Comparison of ENCODE assay signal across 18 cellular contexts in the genomic region with DNA sequence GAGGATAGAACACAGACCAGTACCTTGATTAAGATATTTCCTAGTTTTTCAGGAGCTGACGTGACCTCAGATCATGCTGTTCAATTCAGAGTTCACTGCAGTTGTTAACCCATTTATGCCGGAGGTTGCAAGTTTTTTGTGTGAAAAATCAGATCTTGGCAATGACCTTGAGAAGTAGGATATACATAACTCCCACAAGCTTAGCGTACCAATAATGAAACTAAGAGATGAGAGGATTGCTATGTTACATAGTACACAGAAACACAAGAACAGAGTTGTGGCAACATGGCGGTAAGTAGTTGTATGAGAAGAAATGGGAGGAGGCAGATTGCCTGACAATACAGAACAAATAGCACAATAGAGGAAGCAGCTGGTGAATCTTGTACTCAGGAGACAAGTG.
"Had no signal": no experiment of that assay in that cellular context is flagged by ENCODE, and none has a peak within 500 bp of the region (broad histone marks: within the 10 kb centered on the region; RNA-seq: fewer than 3 reads in every experiment).

No MANE protein-coding gene starts in this region.

- H3K27me3 Mint-ChIP-seq: activated CD4-positive, alpha-beta memory T cell treated with anti-CD3 and anti-CD28 coated beads for 36 hours; memory B cell; stimulated activated naive B cell treated with anti-CD40 and anti-IgM and Interleukin-4, amounts not matched to agents 10 μg/mL and 1 μg/mL and 100 μg/mL, for 72 hours had no signal

- ATAC-seq: gastroesophageal sphincter; heart left ventricle; stimulated activated naive B cell treated with anti-CD40 and anti-IgM and Interleukin-4, amounts not matched to agents 10 μg/mL and 1 μg/mL and 100 μg/mL, for 72 hours had no signal

- H3K4me1 ChIP-seq: ascending aorta, esophagus muscularis mucosa, gastroesophageal sphincter, heart left ventricle, parathyroid adenoma, upper lobe of left lung had no signal

- H3K4me3 Mint-ChIP-seq: activated CD4-positive, alpha-beta memory T cell treated with anti-CD3 and anti-CD28 coated beads for 36 hours; activated naive CD4-positive, alpha-beta T cell treated with anti-CD3 and anti-CD28 coated beads for 36 hours; memory B cell; stimulated activated naive B cell treated with anti-CD40 and anti-IgM and Interleukin-4, amounts not matched to agents 10 μg/mL and 1 μg/mL and 100 μg/mL, for 72 hours; T-helper 1 cell treated with Interleukin-12 subunit alpha and Interleukin-12 subunit beta and Interleukin-4 antibody, amounts not matched to agents 30 μg/mL and 1 μg/mL, for 36 hours had no signal

- H3K9me3 ChIP-seq: ascending aorta, esophagus muscularis mucosa, gastroesophageal sphincter, sigmoid colon, thoracic aorta, upper lobe of left lung had no signal

- H3K27me3 ChIP-seq: ascending aorta, esophagus muscularis mucosa, gastroesophageal sphincter, heart left ventricle, sigmoid colon, upper lobe of left lung had no signal

- H3K27ac ChIP-seq: ascending aorta, esophagus muscularis mucosa, gastroesophageal sphincter, heart left ventricle, parathyroid adenoma, sigmoid colon, thoracic aorta, upper lobe of left lung had no signal

- H3K9me3 Mint-ChIP-seq: activated CD4-positive, alpha-beta memory T cell treated with anti-CD3 and anti-CD28 coated beads for 36 hours; activated naive CD4-positive, alpha-beta T cell treated with anti-CD3 and anti-CD28 coated beads for 36 hours; stimulated activated naive B cell treated with anti-CD40 and anti-IgM and Interleukin-4, amounts not matched to agents 10 μg/mL and 1 μg/mL and 100 μg/mL, for 72 hours had no signal

- DNase-seq: activated CD4-positive, alpha-beta memory T cell treated with anti-CD3 and anti-CD28 coated beads for 36 hours; activated CD4-positive, CD25-positive, alpha-beta regulatory T cell treated with anti-CD3 and anti-CD28 coated beads, Interleukin-2, amount 50 U/mL, for 72 hours; activated naive CD4-positive, alpha-beta T cell treated with anti-CD3 and anti-CD28 coated beads for 36 hours; activated T-cell treated with anti-CD3 and anti-CD28 coated beads, Interleukin-2, amount 50 U/mL, for 1 hour; cerebellar nuclear complex; effector CD4-positive, alpha-beta T cell; heart left ventricle; sigmoid colon; stimulated activated CD4-positive, alpha-beta T cell treated with anti-CD3 and anti-CD28 coated beads, Interleukin-4, amount 100 ng/mL, for 4 hours; stimulated activated naive B cell treated with anti-CD40 and anti-IgM and Interleukin-4, amounts not matched to agents 10 μg/mL and 1 μg/mL and 100 μg/mL, for 72 hours; upper lobe of left lung had no signal

- H3K27ac Mint-ChIP-seq: activated CD4-positive, alpha-beta memory T cell treated with anti-CD3 and anti-CD28 coated beads for 36 hours; activated naive CD4-positive, alpha-beta T cell treated with anti-CD3 and anti-CD28 coated beads for 36 hours; memory B cell; T-helper 1 cell treated with Interleukin-12 subunit alpha and Interleukin-12 subunit beta and Interleukin-4 antibody, amounts not matched to agents 30 μg/mL and 1 μg/mL, for 36 hours had no signal

- H3K4me3 ChIP-seq: ascending aorta, esophagus muscularis mucosa, gastroesophageal sphincter, heart left ventricle, sigmoid colon, thoracic aorta, upper lobe of left lung had no signal

- H3K9ac ChIP-seq: parathyroid adenoma had no signal
